In genomic region chr1:103459385-103459784, GRCh38 we compare ENCODE assay signal across 21 cellular contexts.
A peak's percentile ranks its signal among the peaks of the same experiment; 100 is the strongest.
DNase-seq lines count a peak whose midpoint lies in the region; ATAC-seq, FAIRE-seq and TF ChIP-seq lines count a peak whose summit lies in the region.
"Had no signal": no experiment of that assay in that cellular context is flagged by ENCODE, and none has a peak within 500 bp of the region (broad histone marks: within the 10 kb centered on the region; RNA-seq: fewer than 3 reads in every experiment).

No MANE protein-coding gene starts in this region.

- H2BK15ac ChIP-seq in H9 (ENCODE audit: low read depth, low read length), result no peak overlapping the region

- TF ChIP-seq CTCF in H9 (conservative IDR thresholded peaks at IDR 0.05) (no peak), astrocyte (IDR thresholded peaks at IDR 0.05; ENCODE audit: insufficient read depth, low read depth, low read length) (no peak)

- FAIRE-seq in astrocyte (lab: Jason Lieb, UNC) (no peak), urothelium cell line (lab: Jason Lieb, UNC) (no peak)

- no peak overlapping the region for H3K27ac Mint-ChIP-seq in H9
- peak overlapping the region; percentile 58 for H3K27ac Mint-ChIP-seq in astrocyte (ENCODE audit: unreplicated experiment)
- H3K27ac Mint-ChIP-seq: activated CD4-positive, alpha-beta memory T cell treated with anti-CD3 and anti-CD28 coated beads for 36 hours; activated naive CD4-positive, alpha-beta T cell treated with anti-CD3 and anti-CD28 coated beads, Interleukin-2, amount 50 U/mL, for 24 hours; dendritic cell treated with granulocyte-macrophage colony-stimulating factor and Interleukin-4, amounts not matched to agents 40 ng/mL and 50 ng/mL, for 4 days; naive B cell had no signal

- H3K4me3 Mint-ChIP-seq in H9 (no peak overlapping the region), astrocyte (ENCODE audit: unreplicated experiment) (no peak overlapping the region)
- H3K4me3 Mint-ChIP-seq: activated CD4-positive, alpha-beta memory T cell treated with anti-CD3 and anti-CD28 coated beads for 36 hours; activated naive CD4-positive, alpha-beta T cell treated with anti-CD3 and anti-CD28 coated beads, Interleukin-2, amount 50 U/mL, for 24 hours; activated T-cell treated with anti-CD3 and anti-CD28 coated beads, Interleukin-2, amount 50 U/mL, for 4 hours; dendritic cell treated with granulocyte-macrophage colony-stimulating factor and Interleukin-4, amounts not matched to agents 40 ng/mL and 50 ng/mL, for 4 days; naive B cell had no signal

- H3K4me1 Mint-ChIP-seq in H9 (peaks cover 8 to 9% of the 10 kb centered on the region in 2 experiments), astrocyte (ENCODE audit: low read depth, unreplicated experiment) (peaks cover 26% of the 10 kb centered on the region)
- H3K4me1 Mint-ChIP-seq: activated naive CD4-positive, alpha-beta T cell treated with anti-CD3 and anti-CD28 coated beads, Interleukin-2, amount 50 U/mL, for 24 hours; naive B cell had no signal

- H3K79me2 ChIP-seq in H9 (ENCODE audit: insufficient read depth, low read length) (no peaks in the 10 kb centered on the region), astrocyte (ENCODE audit: insufficient read depth, low read length) (no peaks in the 10 kb centered on the region)
- H3K79me2 ChIP-seq: parathyroid adenoma had no signal

- no peaks in the 10 kb centered on the region for H3K27me3 Mint-ChIP-seq in H9 (ENCODE audit: low read depth)
- H3K27me3 Mint-ChIP-seq in astrocyte (ENCODE audit: low read depth, unreplicated experiment), result no peaks in the 10 kb centered on the region
- H3K27me3 Mint-ChIP-seq: dendritic cell treated with granulocyte-macrophage colony-stimulating factor and Interleukin-4, amounts not matched to agents 40 ng/mL and 50 ng/mL, for 4 days had no signal

- H2BK5ac ChIP-seq in H9 (ENCODE audit: insufficient read length, low read length), result peak overlapping the region; percentile 41

- H4K8ac ChIP-seq in H9 (replicated peaks; ENCODE audit: insufficient read length, low read depth, low read length), result no peak overlapping the region

- H2BK20ac ChIP-seq in H9 (ENCODE audit: low read depth, low read length, poor library complexity, severe bottlenecking), result no peak overlapping the region

- H3K9me3 ChIP-seq in H9 (ENCODE audit: control insufficient read depth, low read depth, low read length) (no peaks in the 10 kb centered on the region), astrocyte (ENCODE audit: insufficient read depth, low read depth, low read length) (no peaks in the 10 kb centered on the region)
- no peaks in the 10 kb centered on the region for H3K9me3 ChIP-seq in effector memory CD4-positive, alpha-beta T cell (ENCODE audit: control insufficient read depth, low read length)
- H3K9me3 ChIP-seq: BLaER1 treated with 17β-estradiol and CSF1 and Interleukin-3, amounts not matched to agents 10 nM and 100 nM had no signal

- H3K4ac ChIP-seq in H9 (ENCODE audit: low read depth, low read length), result no peak overlapping the region

- H3K4me3 ChIP-seq in astrocyte (ENCODE audit: insufficient read depth, low read depth, low read length), result no peak overlapping the region
- H3K4me3 ChIP-seq in effector memory CD4-positive, alpha-beta T cell (ENCODE audit: insufficient read depth, low read depth, low read length, poor library complexity, severe bottlenecking), result no peak overlapping the region
- H3K4me3 ChIP-seq: BLaER1 treated with 17β-estradiol and CSF1 and Interleukin-3, amounts not matched to agents 10 nM and 100 nM; lung; smooth muscle cell had no signal

- H4K5ac ChIP-seq in H9 (ENCODE audit: insufficient read length, low read depth, low read length), result no peak overlapping the region

- no peak overlapping the region for H3K14ac ChIP-seq in H9 (ENCODE audit: insufficient read depth, low read length)

- H3K27ac ChIP-seq in H9 (ENCODE audit: insufficient read length, low read depth, low read length) (no peak overlapping the region), astrocyte (ENCODE audit: low read depth, low read length) (no peak overlapping the region)
- no peak overlapping the region for H3K27ac ChIP-seq in effector memory CD4-positive, alpha-beta T cell (ENCODE audit: insufficient read depth, low read length, poor library complexity, severe bottlenecking)
- H3K27ac ChIP-seq: BLaER1 treated with 17β-estradiol and CSF1 and Interleukin-3, amounts not matched to agents 10 nM and 100 nM; epithelial cell of prostate; parathyroid adenoma; WERI-Rb-1 had no signal

- H3T11ph ChIP-seq in H9 (ENCODE audit: low read length), result no peak overlapping the region

- no peaks in the 10 kb centered on the region for H3K23me2 ChIP-seq in H9 (ENCODE audit: insufficient read length, low read depth, low read length, poor library complexity, severe bottlenecking)

- H4K91ac ChIP-seq in H9 (ENCODE audit: insufficient read length, low read depth, low read length), result no peak overlapping the region

- no peaks in the 10 kb centered on the region for H3K79me1 ChIP-seq in H9 (ENCODE audit: insufficient read depth, low read depth, low read length, poor library complexity, severe bottlenecking)

- H3K27me3 ChIP-seq in H9 (ENCODE audit: insufficient read depth, low read length), result no peaks in the 10 kb centered on the region
- no peaks in the 10 kb centered on the region for H3K27me3 ChIP-seq in astrocyte (ENCODE audit: insufficient read depth, low read length)
- H3K27me3 ChIP-seq in effector memory CD4-positive, alpha-beta T cell (replicated peaks; ENCODE audit: control insufficient read depth, insufficient read depth, low read length, poor library complexity, severe bottlenecking), result no peaks in the 10 kb centered on the region
- H3K27me3 ChIP-seq: BLaER1 treated with 17β-estradiol and CSF1 and Interleukin-3, amounts not matched to agents 10 nM and 100 nM had no signal

- no peak for DNase-seq in H9
- DNase-seq in astrocyte (ENCODE audit: low read depth), result peak; percentile 55
- DNase-seq in kidney tubule cell (ENCODE audit: low spot score), result peak; percentile 5
- DNase-seq in urothelium cell line (ENCODE audit: low spot score), result peak; percentile 4
- no peak for DNase-seq in activated CD4-positive, alpha-beta T cell treated with anti-CD3 and anti-CD28 coated beads, Interleukin-2, amount 50 U/mL, for 48 hours
- no peak for DNase-seq in effector memory CD4-positive, alpha-beta T cell
- DNase-seq: activated CD4-positive, alpha-beta memory T cell treated with anti-CD3 and anti-CD28 coated beads for 36 hours; activated T-cell treated with anti-CD3 and anti-CD28 coated beads, Interleukin-2, amount 50 U/mL, for 4 hours; naive B cell; NCI-H1417 treated with DMSO at 0.1 percent for 48 hours; NK-92 treated with Interleukin-12 subunit alpha and Interleukin-12 subunit beta, amount 100 ng/mL, for 24 hours; stimulated activated CD4-positive, alpha-beta T cell treated with anti-CD3 and anti-CD28 coated beads, Interleukin-4, amount 100 ng/mL, for 24 hours; WERI-Rb-1 had no signal

- ATAC-seq in HG03159 (IDR thresholded peaks at IDR 0.05; ENCODE audit: unreplicated experiment), result no peak
- ATAC-seq: activated T-cell treated with anti-CD3 and anti-CD28 coated beads, Interleukin-2, amount 50 U/mL, for 4 hours had no signal

- H3K36me3 Mint-ChIP-seq in H9 (ENCODE audit: insufficient read depth in 1 of 3, low read depth in 3 of 3) (no peaks in the 10 kb centered on the region), astrocyte (ENCODE audit: low read depth, unreplicated experiment) (no peaks in the 10 kb centered on the region)
- H3K36me3 Mint-ChIP-seq: activated CD4-positive, alpha-beta memory T cell treated with anti-CD3 and anti-CD28 coated beads for 36 hours; activated naive CD4-positive, alpha-beta T cell treated with anti-CD3 and anti-CD28 coated beads, Interleukin-2, amount 50 U/mL, for 24 hours; naive B cell had no signal

- no peaks in the 10 kb centered on the region for H4K20me1 ChIP-seq in H9 (ENCODE audit: control insufficient read depth, insufficient read depth, insufficient read length)
- H4K20me1 ChIP-seq in astrocyte (ENCODE audit: insufficient read depth, low read length), result no peaks in the 10 kb centered on the region
- H4K20me1 ChIP-seq: BLaER1 treated with 17β-estradiol and CSF1 and Interleukin-3, amounts not matched to agents 10 nM and 100 nM had no signal

- H2AK5ac ChIP-seq in H9 (ENCODE audit: insufficient read length, low read length), result no peak overlapping the region

- WGBS in H9 (ENCODE audit: extremely low coverage, insufficient read length, low lambda C conversion rate), result no CpG with 5 or more reads among the region's 2 CpGs

- peak overlapping the region; percentile 56 for H2AFZ ChIP-seq in H9 (ENCODE audit: low read length)
- no peak overlapping the region for H2AFZ ChIP-seq in astrocyte (ENCODE audit: low read depth, low read length)
- H2AFZ ChIP-seq: parathyroid adenoma had no signal

- H3K9ac ChIP-seq in H9 (ENCODE audit: extremely low read depth, insufficient read length, low read length), result no peak overlapping the region
- no peak overlapping the region for H3K9ac ChIP-seq in astrocyte (ENCODE audit: low read length)
- H3K9ac ChIP-seq: BLaER1 treated with 17β-estradiol and CSF1 and Interleukin-3, amounts not matched to agents 10 nM and 100 nM; parathyroid adenoma had no signal

- H3K36me3 ChIP-seq in astrocyte (ENCODE audit: insufficient read depth, low read length), result no peaks in the 10 kb centered on the region
- no peaks in the 10 kb centered on the region for H3K36me3 ChIP-seq in effector memory CD4-positive, alpha-beta T cell (ENCODE audit: control insufficient read depth, insufficient read depth, low read length)
- H3K36me3 ChIP-seq: BLaER1 treated with 17β-estradiol and CSF1 and Interleukin-3, amounts not matched to agents 10 nM and 100 nM; WERI-Rb-1 had no signal

- H2BK12ac ChIP-seq in H9 (ENCODE audit: insufficient read length, low read depth, low read length), result no peak overlapping the region

- no peaks in the 10 kb centered on the region; the same call in 1 of the 2 replicates for H3K4me1 ChIP-seq in H9 (ENCODE audit: insufficient read depth, low read length)
- H3K4me1 ChIP-seq in astrocyte (ENCODE audit: insufficient read depth, low read length), result no peaks in the 10 kb centered on the region
- no peaks in the 10 kb centered on the region for H3K4me1 ChIP-seq in effector memory CD4-positive, alpha-beta T cell (ENCODE audit: control insufficient read depth, insufficient read depth, low read length, poor library complexity, severe bottlenecking)
- H3K4me1 ChIP-seq: BLaER1 treated with 17β-estradiol and CSF1 and Interleukin-3, amounts not matched to agents 10 nM and 100 nM; parathyroid adenoma had no signal

- H2BK120ac ChIP-seq in H9 (ENCODE audit: low read depth, low read length, poor library complexity, severe bottlenecking), result no peak overlapping the region

- H3K56ac ChIP-seq in H9 (ENCODE audit: insufficient read length, low read depth, low read length), result no peak overlapping the region

- no peak overlapping the region for H3K18ac ChIP-seq in H9 (ENCODE audit: insufficient read length, low read depth, low read length)

- H3K23ac ChIP-seq in H9 (ENCODE audit: insufficient read length, low read depth, low read length), result no peak overlapping the region

- no peaks in the 10 kb centered on the region for H3K9me3 Mint-ChIP-seq in H9
- H3K9me3 Mint-ChIP-seq in astrocyte (ENCODE audit: unreplicated experiment), result no peaks in the 10 kb centered on the region
- H3K9me3 Mint-ChIP-seq: activated CD4-positive, alpha-beta memory T cell treated with anti-CD3 and anti-CD28 coated beads for 36 hours; activated naive CD4-positive, alpha-beta T cell treated with anti-CD3 and anti-CD28 coated beads, Interleukin-2, amount 50 U/mL, for 24 hours; activated T-cell treated with anti-CD3 and anti-CD28 coated beads, Interleukin-2, amount 50 U/mL, for 4 hours; dendritic cell treated with granulocyte-macrophage colony-stimulating factor and Interleukin-4, amounts not matched to agents 40 ng/mL and 50 ng/mL, for 4 days; naive B cell had no signal

- no peak overlapping the region for H3K4me2 ChIP-seq in H9 (ENCODE audit: insufficient read depth, insufficient read length, low read length)
- no peak overlapping the region for H3K4me2 ChIP-seq in astrocyte (ENCODE audit: low read length)
- H3K4me2 ChIP-seq: BLaER1 treated with 17β-estradiol and CSF1 and Interleukin-3, amounts not matched to agents 10 nM and 100 nM; smooth muscle cell had no signal

Comparison
In these comparisons a context has a peak if more than half of its experiments do, and no peak if none do; other contexts are left out.
1. DNase-seq: peak in astrocyte (single experiment), kidney tubule cell (single experiment) and urothelium cell line (single experiment); none in H9 (single experiment), activated CD4-positive, alpha-beta T cell treated with anti-CD3 and anti-CD28 coated beads, Interleukin-2, amount 50 U/mL, for 48 hours (0 of 2) and effector memory CD4-positive, alpha-beta T cell (0 of 3).